In genomic region chr3:170907519-170908234, GRCh38 we compare ENCODE assay signal across 7 cellular contexts. TPM values are rescaled to one million over a fixed set of nuclear protein-coding genes. Genes with fewer than 3 reads are reported as not detected.
DNase-seq lines count a peak whose midpoint lies in the region; ATAC-seq and FAIRE-seq lines count a peak whose summit lies in the region.

No MANE protein-coding gene starts in this region.

- H3K27me3 Mint-ChIP-seq in activated naive CD8-positive, alpha-beta T cell treated with anti-CD3 and anti-CD28 coated beads, Interleukin-2, amount 50 U/mL, for 24 hours, result peaks cover 2% of the 10 kb centered on the region

- peaks cover 0 to 6% of the 10 kb centered on the region in 2 donors for H3K4me1 ChIP-seq in small intestine (ENCODE audit: control insufficient read depth in 2 of 2, insufficient read depth in 1 of 2, low read depth in 1 of 2, low read length in 1 of 2)

- no peaks in the 10 kb centered on the region for H3K36me3 ChIP-seq in small intestine (ENCODE audit: control insufficient read depth in 2 of 2, insufficient read depth in 2 of 2, low read length in 2 of 2)

- 9 to 17% (median 13%) methylated on average over 26 to 36 of the region's 36 CpGs for WGBS in small intestine, 3 donors

- peak; percentile 11 for ATAC-seq in GM18868 (IDR thresholded peaks at IDR 0.05; ENCODE audit: unreplicated experiment)
- ATAC-seq in activated naive CD8-positive, alpha-beta T cell treated with anti-CD3 and anti-CD28 coated beads, Interleukin-2, amount 50 U/mL, for 24 hours, result peak; percentile 3
- no peak for ATAC-seq in HG03432 (IDR thresholded peaks at IDR 0.05; ENCODE audit: unreplicated experiment)
- no peak for ATAC-seq in GM21723 (IDR thresholded peaks at IDR 0.05; ENCODE audit: unreplicated experiment)

- peak overlapping the region; percentile 92 for H3K4me3 Mint-ChIP-seq in activated naive CD8-positive, alpha-beta T cell treated with anti-CD3 and anti-CD28 coated beads, Interleukin-2, amount 50 U/mL, for 24 hours

- H3K9me3 ChIP-seq in small intestine (ENCODE audit: control insufficient read depth, low read depth), result no peaks in the 10 kb centered on the region

- H3K4me3 ChIP-seq in iPS-11a (ENCODE audit: low read depth, low read length), result peak overlapping the region; percentile 61
- peak overlapping the region; percentile 57 to 62 for H3K4me3 ChIP-seq in small intestine (ENCODE audit: low read depth in 1 of 2, low read length in 2 of 2)

- FAIRE-seq in small intestine (lab: Jason Lieb, UNC), result no peak

- peaks cover 6% of the 10 kb centered on the region for H3K9me3 Mint-ChIP-seq in activated naive CD8-positive, alpha-beta T cell treated with anti-CD3 and anti-CD28 coated beads, Interleukin-2, amount 50 U/mL, for 24 hours

- no peak overlapping the region for H3K27ac ChIP-seq in small intestine (ENCODE audit: low read depth in 1 of 2, low read length in 1 of 2)

- peaks cover 14% of the 10 kb centered on the region for H3K36me3 Mint-ChIP-seq in activated naive CD8-positive, alpha-beta T cell treated with anti-CD3 and anti-CD28 coated beads, Interleukin-2, amount 50 U/mL, for 24 hours (ENCODE audit: low read depth)

- peaks cover 27% of the 10 kb centered on the region for H3K4me1 Mint-ChIP-seq in activated naive CD8-positive, alpha-beta T cell treated with anti-CD3 and anti-CD28 coated beads, Interleukin-2, amount 50 U/mL, for 24 hours

- no peak overlapping the region for H3K27ac Mint-ChIP-seq in activated naive CD8-positive, alpha-beta T cell treated with anti-CD3 and anti-CD28 coated beads, Interleukin-2, amount 50 U/mL, for 24 hours

- DNase-seq in HuH-7.5 (ENCODE audit: low spot score), result peak; percentile 27
- no peak for DNase-seq in activated naive CD8-positive, alpha-beta T cell treated with anti-CD3 and anti-CD28 coated beads, Interleukin-2, amount 50 U/mL, for 24 hours
- DNase-seq in small intestine, result no peak

- no peaks in the 10 kb centered on the region for H3K27me3 ChIP-seq in small intestine (ENCODE audit: control insufficient read depth in 2 of 2, insufficient read depth in 2 of 2, low read length in 2 of 2)

RNA-seq across cellular contexts. Expression of gene EIF5A2, which starts 0.8 kb away (rescaled TPM):
- polyA plus RNA-seq in small intestine, result 1 to 10 TPM in 2 of 3 donors, under 1 TPM in 1; 0.54 to 2.2 (median 1.9) TPM

RNA-seq across cellular contexts. Expression of gene RPL22L1, which starts 37.7 kb away (rescaled TPM):
- 100 to 1,000 TPM in 1 of 3 donors, 10 to 100 TPM in 2; 53.9 to 183 (median 72.7) TPM for polyA plus RNA-seq in small intestine

Comparison
In these comparisons a context has a peak if more than half of its experiments do, and no peak if none do; other contexts are left out.
1. ATAC-seq: peak in GM18868 (single experiment) and activated naive CD8-positive, alpha-beta T cell treated with anti-CD3 and anti-CD28 coated beads, Interleukin-2, amount 50 U/mL, for 24 hours (single experiment); none in HG03432 (single experiment) and GM21723 (single experiment).